ENCODE assay signal across 11 cellular contexts in genomic region chr5:32278403-32278802, GRCh38. TPM values are rescaled to one million over a fixed set of nuclear protein-coding genes. Genes with fewer than 3 reads are reported as not detected.
DNase-seq lines count a peak whose midpoint lies in the region; ATAC-seq, FAIRE-seq and TF ChIP-seq lines count a peak whose summit lies in the region.
"Had no signal": no experiment of that assay in that cellular context is flagged by ENCODE, and none has a peak within 500 bp of the region (broad histone marks: within the 10 kb centered on the region; RNA-seq: fewer than 3 reads in every experiment).

No MANE protein-coding gene starts in this region.

- FAIRE-seq in K562 (lab: Jason Lieb, UNC), result no peak

- no TSS peak for BruUV-seq in K562 (replicated peaks; lab: Mats Ljungman, UMichigan)

- 39% methylated on average over 3 of the region's 3 CpGs for WGBS in K562 (ENCODE audit: insufficient coverage, low coverage, missing lambda C conversion rate)

- no peaks in the 10 kb centered on the region for H3K27me3 Mint-ChIP-seq in natural killer cell treated with Interleukin-12 subunit alpha and Interleukin-12 subunit beta and Interleukin-15 and Interleukin-18, amount 100 ng/mL, for 72 hours

- no peaks in the 10 kb centered on the region for H3K9me3 Mint-ChIP-seq in natural killer cell treated with Interleukin-12 subunit alpha and Interleukin-12 subunit beta and Interleukin-15 and Interleukin-18, amount 100 ng/mL, for 72 hours

- H3K27ac ChIP-seq in Karpas-422 (ENCODE audit: low read length) (peak overlapping the region; percentile 90), K562 (ENCODE audit: extremely low read depth, low read depth, low read length) (no peak overlapping the region)
- H3K27ac ChIP-seq: neutrophil had no signal

- H3K4me1 ChIP-seq in Karpas-422 (ENCODE audit: low read length) (peaks cover 80% of the 10 kb centered on the region), K562 (replicated peaks in 1 of 2; ENCODE audit: control insufficient read depth in 2 of 2, insufficient read depth in 2 of 2, low read length in 2 of 2) (peaks cover 3 to 13% of the 10 kb centered on the region in 2 experiments; a peak in 3 of 5 replicates)

- H2AFZ ChIP-seq in Karpas-422 (ENCODE audit: low read length) (no peak overlapping the region), K562 (ENCODE audit: low read depth, low read length) (no peak overlapping the region)

- no peak for TF ChIP-seq EP300 in K562 (IDR thresholded peaks at IDR 0.05; ENCODE audit: low read length)

- no peak overlapping the region; the same call in 1 of the 2 replicates for H3K9ac ChIP-seq in Karpas-422 (ENCODE audit: low read length)
- H3K9ac ChIP-seq in K562 (ENCODE audit: insufficient read depth in 1 of 2, low read depth in 2 of 2, low read length in 2 of 2), result no peak overlapping the region

- POLR2A ChIA-PET in K562 (lab: Yijun Ruan, JAX), result interaction anchor here (0.9 kb wide), 1 partner anchor 18 kb away, joined by 4 read pairs; no protein-coding TSS in a partner anchor

- no peak overlapping the region for H3K4me3 ChIP-seq in Karpas-422 (ENCODE audit: low read length)
- no peak overlapping the region for H3K4me3 ChIP-seq in K562

- peaks cover 5% of the 10 kb centered on the region for H3K36me3 Mint-ChIP-seq in natural killer cell treated with Interleukin-12 subunit alpha and Interleukin-12 subunit beta and Interleukin-15 and Interleukin-18, amount 100 ng/mL, for 72 hours

- CTCF ChIA-PET in K562 (lab: Yijun Ruan, JAX; ENCODE audit: low intra/inter-chr PET ratio), result no interaction called here

- TF ChIP-seq CTCF in K562 (IDR thresholded peaks at IDR 0.05 in 2 of 3, conservative IDR thresholded peaks at IDR 0.05 in 1 of 3; ENCODE audit: insufficient read depth in 2 of 3, low read depth in 1 of 3, low read length in 3 of 3), result no peak

- H3K36me3 ChIP-seq in Karpas-422 (ENCODE audit: insufficient read depth, low read length) (peaks cover 33% of the 10 kb centered on the region), K562 (ENCODE audit: control insufficient read depth, insufficient read depth, low read length) (peaks cover 25% of the 10 kb centered on the region; the same call in 2 of the 3 replicates)

- ATAC-seq in K562, result peak; percentile 61
- peak; percentile 63 to 66 for ATAC-seq in natural killer cell treated with Interleukin-12 subunit alpha and Interleukin-12 subunit beta and Interleukin-15 and Interleukin-18, amount 100 ng/mL, for 72 hours

- H3K9me2 ChIP-seq in Karpas-422 (replicated peaks; ENCODE audit: insufficient read depth, low read length), result no peaks in the 10 kb centered on the region

- H4K20me1 ChIP-seq in Karpas-422 (ENCODE audit: insufficient read depth, low read depth, low read length) (peaks cover 25% of the 10 kb centered on the region; the same call in 1 of the 2 replicates), K562 (replicated peaks; ENCODE audit: control insufficient read depth, insufficient read depth, low read length) (no peaks in the 10 kb centered on the region)

- peak overlapping the region; percentile 55 for H3K4me3 Mint-ChIP-seq in natural killer cell treated with Interleukin-12 subunit alpha and Interleukin-12 subunit beta and Interleukin-15 and Interleukin-18, amount 100 ng/mL, for 72 hours

- intact Hi-C loops in K562 (cut with micrococcal nuclease), result no loop called here

- H3K79me2 ChIP-seq in Karpas-422 (ENCODE audit: low read length) (peaks cover 93% of the 10 kb centered on the region), K562 (ENCODE audit: control insufficient read depth, insufficient read depth, low read length) (0 out of 3 replicates have a peak, but pooled peaks cover 5% of the 10 kb centered on the region)

- H3K4me1 Mint-ChIP-seq in natural killer cell treated with Interleukin-12 subunit alpha and Interleukin-12 subunit beta and Interleukin-15 and Interleukin-18, amount 100 ng/mL, for 72 hours (ENCODE audit: low read depth in 2 of 2), result peaks cover 48 to 60% of the 10 kb centered on the region in 2 donors

- peak overlapping the region; percentile 71 to 87 for H3K27ac Mint-ChIP-seq in natural killer cell treated with Interleukin-12 subunit alpha and Interleukin-12 subunit beta and Interleukin-15 and Interleukin-18, amount 100 ng/mL, for 72 hours

- H3K9me1 ChIP-seq in K562 (ENCODE audit: control insufficient read depth, insufficient read depth, low read length), result no peaks in the 10 kb centered on the region

- H3K4me2 ChIP-seq in Karpas-422 (ENCODE audit: low read depth, low read length, poor library complexity, severe bottlenecking), result peak overlapping the region; percentile 24
- no peak overlapping the region for H3K4me2 ChIP-seq in K562 (ENCODE audit: insufficient read depth, low read length)

- TF ChIP-seq POLR2A in K562 (conservative IDR thresholded peaks at IDR 0.05), result no peak

- H3K27me3 ChIP-seq in Karpas-422 (ENCODE audit: low read length) (no peaks in the 10 kb centered on the region), K562 (ENCODE audit: control insufficient read depth in 2 of 2, insufficient read depth in 2 of 2, low read length in 2 of 2) (no peaks in the 10 kb centered on the region)
- H3K27me3 ChIP-seq: neutrophil had no signal

- DNase-seq in ELF-1 (ENCODE audit: low read depth, low spot score) (peak; percentile 11), Karpas-422 (no peak), K562 (ENCODE audit: extremely low read depth in 1 of 4, low spot score in 3 of 4) (peak in 1 of 4 experiments; percentile 39), hippocampal formation (lab: John Stamatoyannopoulos, UW) (no peak)
- no peak for DNase-seq in natural killer cell treated with Interleukin-12 subunit alpha and Interleukin-12 subunit beta and Interleukin-15 and Interleukin-18, amount 100 ng/mL, for 72 hours (ENCODE audit: low spot score)
- no peak for DNase-seq in activated CD4-positive, CD25-positive, alpha-beta regulatory T cell (lab: John Stamatoyannopoulos, UW)
- no peak for DNase-seq in activated CD4-positive, CD25-positive, alpha-beta regulatory T cell treated with anti-CD3 and anti-CD28 coated beads, Interleukin-2, amount 50 U/mL, for 72 hours
- DNase-seq: activated effector memory CD4-positive, alpha-beta T cell treated with anti-CD3 and anti-CD28 coated beads, Interleukin-2, amount 50 U/mL, for 16 hours; H7; SIG-M5 had no signal

- no peaks in the 10 kb centered on the region for H3K9me3 ChIP-seq in Karpas-422 (ENCODE audit: low read length)
- no peaks in the 10 kb centered on the region for H3K9me3 ChIP-seq in K562 (replicated peaks; ENCODE audit: control insufficient read depth, insufficient read depth, low read depth, low read length)
- H3K9me3 ChIP-seq: neutrophil had no signal

- in situ Hi-C loops in K562 (cut with MboI), result no loop called here

- TF ChIP-seq RAD21 in K562 (CRISPR knock-in tag; conservative IDR thresholded peaks at IDR 0.05 in 1 of 2, IDR thresholded peaks at IDR 0.05 in 1 of 2), result no peak

TF ChIP-seq in K562, 482 proteins besides CTCF, POLR2A, EP300 and RAD21 (continues in another document):
- TF ChIP-seq RAD51 (IDR thresholded peaks at IDR 0.05; ENCODE audit: borderline replicate concordance, low read depth), result peak; percentile 59; the same call in 1 of the 2 replicates
- no peak for TF ChIP-seq SMAD3 (CRISPR knock-in tag; conservative IDR thresholded peaks at IDR 0.05)
- peak; percentile 65; the same call in 1 of the 2 replicates for TF ChIP-seq BHLHE40 (IDR thresholded peaks at IDR 0.05; ENCODE audit: low read length)
- TF ChIP-seq ZNF444 (CRISPR knock-in tag; IDR thresholded peaks at IDR 0.05), result no peak
- peak; percentile 58 for TF ChIP-seq USF1 (CRISPR knock-in tag; IDR thresholded peaks at IDR 0.05)
- TF ChIP-seq HMBOX1 (IDR thresholded peaks at IDR 0.05), result peak; percentile 34; the same call in 1 of the 2 replicates

RNA-seq across cellular contexts. Expression of gene MTMR12, which starts 34.3 kb away (rescaled TPM):
- 63.4 and 126 TPM in 2 replicates for total RNA-seq in Karpas-422 (2014; rRNA removed; shearing (Covaris generic); ENCODE audit: low replicate concordance)
- total RNA-seq in K562 (2011; cell fraction: chromatin; rRNA removed; ENCODE audit: low replicate concordance), result 33.3 and 49.4 TPM in 2 replicates
- 14.5 and 18.4 TPM in 2 replicates for total RNA-seq in K562 (2011; cell fraction: nucleolus; rRNA removed)
- total RNA-seq in K562 (2011; cell fraction: nucleoplasm; rRNA removed), result 19.8 and 20.4 TPM in 2 replicates
- total RNA-seq in K562 (2014; rRNA removed) (13.4 and 17.9 TPM in 2 replicates), K562 (2014; rRNA removed; fragmentation: Illumina TruSeq; extraction: Trizol) (17.1 and 20.9 TPM in 2 replicates), K562 (2015; rRNA removed; fragmentation: Illumina TruSeq; extraction: Trizol) (19.3 and 21.0 TPM in 2 replicates), K562 (2021) (28.4 and 28.7 TPM in 2 replicates)
- polyA plus RNA-seq in K562 (2011; rRNA removed) (14.3 and 22.1 TPM in 2 replicates), K562 (2014; fragmentation: Illumina TruSeq; extraction: Trizol) (24.7 and 25.1 TPM in 2 replicates), K562 (2014; fragmentation: Nextera tagmentation; extraction: Ambion mirVana) (1 to 10 TPM; 4.0 to 5.3 TPM), K562 (2014; rRNA removed) (12.3 and 14.0 TPM in 2 replicates)
- 10.6 and 10.8 TPM in 2 replicates for polyA plus RNA-seq in K562 (2011; cell fraction: cytosol; rRNA removed)
- polyA plus RNA-seq in K562 (2011; cell fraction: nucleus; rRNA removed), result 6.9 and 7.8 TPM in 2 replicates
- polyA plus RNA-seq in K562 (2012), result 15.1 and 18.0 TPM in 2 replicates
- polyA minus RNA-seq in K562 (2011; rRNA and poly(A)+ RNA removed), result 32.8 and 45.2 TPM in 2 replicates
- polyA minus RNA-seq in K562 (2011; cell fraction: cytosol; rRNA and poly(A)+ RNA removed), result 12.0 and 21.4 TPM in 2 replicates
- 10.4 and 16.4 TPM in 2 replicates for polyA minus RNA-seq in K562 (2011; cell fraction: nucleus; rRNA and poly(A)+ RNA removed)
- total RNA-seq in natural killer cell treated with Interleukin-12 subunit alpha and Interleukin-12 subunit beta and Interleukin-15 and Interleukin-18, amount 100 ng/mL, for 72 hours, result 10 to 100 TPM; 28.8 to 31.9 TPM
